ENCODE assay signal across 8 cellular contexts in genomic region chr6:157148391-157149323, GRCh38.
DNase-seq lines count a peak whose midpoint lies in the region; ATAC-seq and TF ChIP-seq lines count a peak whose summit lies in the region.

No MANE protein-coding gene starts in this region.

- no peaks in the 10 kb centered on the region for H3K27me3 Mint-ChIP-seq in CD4-positive, alpha-beta T cell

- peak overlapping the region in 2 of 4 donors; percentile 50 to 69 for H3K27ac ChIP-seq in body of pancreas
- no peak overlapping the region for H3K27ac ChIP-seq in CD4-positive, alpha-beta T cell (ENCODE audit: low read depth, low read length)

- H3K36me3 ChIP-seq in MG63 (peaks cover 4% of the 10 kb centered on the region; the same call in 1 of the 2 replicates), body of pancreas (replicated peaks in 1 of 2; ENCODE audit: insufficient read depth in 1 of 2, low read depth in 2 of 2) (peaks cover 0 to 7% of the 10 kb centered on the region in 2 donors)

- H3K4me3 ChIP-seq in MG63: peak overlapping the region; percentile 6; the same call in 1 of the 2 replicates
- H3K4me3 ChIP-seq in body of pancreas: no peak overlapping the region

- peak; percentile 95 for DNase-seq in MG63
- peak; percentile 26 to 50 (median 42) for DNase-seq in body of pancreas
- DNase-seq in islet precursor cell: peak; percentile 88
- peak; percentile 85 for DNase-seq in superior temporal gyrus (ENCODE audit: extremely low spot score)
- DNase-seq in CD4-positive, alpha-beta T cell: no peak
- no peak for DNase-seq in NCI-H526 treated with DMSO at 0.1 percent for 48 hours (lab: John Stamatoyannopoulos, UW)
- no peak for DNase-seq in effector CD4-positive, alpha-beta T cell

- WGBS in body of pancreas, 2 donors: 81 to 82% methylated on average over 23 to 25 of the region's 25 CpGs

- no peaks in the 10 kb centered on the region for H3K9me3 Mint-ChIP-seq in CD4-positive, alpha-beta T cell

- POLR2A ChIA-PET in CD4-positive, alpha-beta T cell (lab: Charles Lee): no interaction called here

- H3K4me1 Mint-ChIP-seq in CD4-positive, alpha-beta T cell (ENCODE audit: low read depth): peaks cover 14% of the 10 kb centered on the region

- TF ChIP-seq CTCF in body of pancreas (IDR thresholded peaks at IDR 0.05): no peak
- TF ChIP-seq CTCF in CD4-positive, alpha-beta T cell (IDR thresholded peaks at IDR 0.05): no peak

- intact Hi-C loops in body of pancreas (cut with DNase I): no loop called here
- intact Hi-C loops in CD4-positive, alpha-beta T cell (cut with DNase I, micrococcal nuclease): no loop called here

- peaks cover 9% of the 10 kb centered on the region for H3K4me1 ChIP-seq in body of pancreas

- H3K9me3 ChIP-seq in MG63 (no peaks in the 10 kb centered on the region), body of pancreas (no peaks in the 10 kb centered on the region)
- no peaks in the 10 kb centered on the region for H3K9me3 ChIP-seq in CD4-positive, alpha-beta T cell (ENCODE audit: control insufficient read depth, low read length)

- peaks cover 67% of the 10 kb centered on the region for H3K36me3 Mint-ChIP-seq in CD4-positive, alpha-beta T cell (ENCODE audit: low read depth)

- TF ChIP-seq POLR2A in body of pancreas (IDR thresholded peaks at IDR 0.05): no peak

- CTCF ChIA-PET in CD4-positive, alpha-beta T cell (lab: Charles Lee): no interaction called here

- peak; percentile 61 for ATAC-seq in body of pancreas
- ATAC-seq in HG02884 (IDR thresholded peaks at IDR 0.05; ENCODE audit: unreplicated experiment): no peak
- no peak for ATAC-seq in CD4-positive, alpha-beta T cell (ENCODE audit: poor library complexity)

- H3K27me3 ChIP-seq in MG63: no peaks in the 10 kb centered on the region
- H3K27me3 ChIP-seq in body of pancreas: no peaks in the 10 kb centered on the region
- no peaks in the 10 kb centered on the region for H3K27me3 ChIP-seq in CD4-positive, alpha-beta T cell (ENCODE audit: control insufficient read depth, insufficient read depth, low read length)

- H3K4me3 Mint-ChIP-seq in CD4-positive, alpha-beta T cell: no peak overlapping the region

- no peak overlapping the region for H3K27ac Mint-ChIP-seq in CD4-positive, alpha-beta T cell

Comparison
In these comparisons a context has a peak if more than half of its experiments do, and no peak if none do; other contexts are left out.
1. DNase-seq: peak in MG63 (single experiment), body of pancreas (4 of 4), islet precursor cell (single experiment) and superior temporal gyrus (single experiment); none in CD4-positive, alpha-beta T cell (0 of 10), NCI-H526 treated with DMSO at 0.1 percent for 48 hours (single experiment) and effector CD4-positive, alpha-beta T cell (single experiment).